ENCODE assay signal across 26 cellular contexts in the genomic region with DNA sequence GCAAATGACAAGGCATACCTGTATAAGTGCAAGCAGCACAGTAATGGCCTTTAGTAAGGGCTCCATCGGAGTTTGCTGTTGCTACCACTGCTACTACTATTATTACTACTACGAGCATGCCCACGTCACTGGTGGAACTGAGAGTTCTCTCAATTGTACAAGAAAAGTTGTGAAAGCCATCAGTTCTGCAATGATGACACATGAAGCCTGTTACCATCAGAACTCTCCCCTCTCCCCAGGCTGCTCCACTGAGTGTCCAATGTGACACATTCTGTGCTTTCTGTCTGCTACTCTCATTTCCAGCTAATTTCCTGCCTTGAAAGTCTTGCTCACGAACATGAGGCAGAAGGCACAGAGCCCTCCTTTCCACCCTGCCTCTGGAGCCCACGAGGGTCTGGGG.
"Had no signal": no experiment of that assay in that cellular context is flagged by ENCODE, and none has a peak within 500 bp of the region (broad histone marks: within the 10 kb centered on the region; RNA-seq: fewer than 3 reads in every experiment).

No MANE protein-coding gene starts in this region.

- H3K9me3 Mint-ChIP-seq: natural killer cell treated with Interleukin-12 subunit alpha and Interleukin-12 subunit beta and Interleukin-15 and Interleukin-18, amount 100 ng/mL, for 72 hours; stimulated activated memory B cell treated with anti-CD40 and anti-IgM and Interleukin-4, amounts not matched to agents 10 μg/mL and 1 μg/mL and 100 μg/mL, for 72 hours had no signal

- H3K4me3 ChIP-seq: hepatocyte, left ventricle myocardium inferior, lung, mucosa of descending colon, neural progenitor cell, pancreas, prostate gland, sigmoid colon, spleen, tibial nerve, uterus had no signal

- H3K9ac ChIP-seq: neural progenitor cell had no signal

- ATAC-seq: mucosa of descending colon; naive thymus-derived CD4-positive, alpha-beta T cell; pancreas; right cardiac atrium; stimulated activated memory B cell treated with anti-CD40 and anti-IgM and Interleukin-4, amounts not matched to agents 10 μg/mL and 1 μg/mL and 100 μg/mL, for 72 hours; stimulated activated naive CD8-positive, alpha-beta T cell treated with anti-CD3 and anti-CD28 coated beads, Interleukin-15, amount 100 ng/mL, for 72 hours had no signal

- H2AFZ ChIP-seq: hepatocyte, neural progenitor cell had no signal

- DNase-seq: islet precursor cell; left ventricle myocardium inferior; mesendoderm; mucosa of descending colon; naive thymus-derived CD4-positive, alpha-beta T cell; pancreas; posterior cingulate gyrus; retina; right cardiac atrium; sigmoid colon; small intestine; spleen; stimulated activated CD4-positive, alpha-beta T cell treated with anti-CD3 and anti-CD28 coated beads, Interleukin-4, amount 100 ng/mL, for 24 hours; stimulated activated naive CD4-positive, alpha-beta T cell treated with Interleukin-2 at 50 U/mL for 16 hours; stimulated activated naive CD8-positive, alpha-beta T cell treated with anti-CD3 and anti-CD28 coated beads, Interleukin-15, amount 100 ng/mL, for 72 hours; substantia nigra; uterus had no signal

- H3K4me2 ChIP-seq: hepatocyte, neural progenitor cell had no signal

- H3K4me1 ChIP-seq: left ventricle myocardium inferior, neural progenitor cell, pancreas, prostate gland, sigmoid colon, spleen, tibial nerve, uterus had no signal

- H3K27me3 Mint-ChIP-seq: stimulated activated memory B cell treated with anti-CD40 and anti-IgM and Interleukin-4, amounts not matched to agents 10 μg/mL and 1 μg/mL and 100 μg/mL, for 72 hours; stimulated activated naive CD8-positive, alpha-beta T cell treated with anti-CD3 and anti-CD28 coated beads, Interleukin-15, amount 100 ng/mL, for 72 hours had no signal

- H3K36me3 Mint-ChIP-seq: mesothelial cell of epicardium; natural killer cell treated with Interleukin-12 subunit alpha and Interleukin-12 subunit beta and Interleukin-15 and Interleukin-18, amount 100 ng/mL, for 72 hours; neural progenitor cell; stimulated activated memory B cell treated with anti-CD40 and anti-IgM and Interleukin-4, amounts not matched to agents 10 μg/mL and 1 μg/mL and 100 μg/mL, for 72 hours; type B pancreatic cell had no signal

- H3K9me3 ChIP-seq: mucosa of descending colon, pancreas, prostate gland, sigmoid colon, uterus had no signal

- H3K27me3 ChIP-seq: hepatocyte, neural progenitor cell, pancreas, sigmoid colon, spleen, tibial nerve, uterus had no signal

- H3K4me3 Mint-ChIP-seq: mesothelial cell of epicardium; naive thymus-derived CD4-positive, alpha-beta T cell; natural killer cell treated with Interleukin-12 subunit alpha and Interleukin-12 subunit beta and Interleukin-15 and Interleukin-18, amount 100 ng/mL, for 72 hours; neural progenitor cell; stimulated activated memory B cell treated with anti-CD40 and anti-IgM and Interleukin-4, amounts not matched to agents 10 μg/mL and 1 μg/mL and 100 μg/mL, for 72 hours; stimulated activated naive CD8-positive, alpha-beta T cell treated with anti-CD3 and anti-CD28 coated beads, Interleukin-15, amount 100 ng/mL, for 72 hours; type B pancreatic cell had no signal

- H3K27ac Mint-ChIP-seq: mesothelial cell of epicardium; natural killer cell treated with Interleukin-12 subunit alpha and Interleukin-12 subunit beta and Interleukin-15 and Interleukin-18, amount 100 ng/mL, for 72 hours; neural progenitor cell; stimulated activated memory B cell treated with anti-CD40 and anti-IgM and Interleukin-4, amounts not matched to agents 10 μg/mL and 1 μg/mL and 100 μg/mL, for 72 hours; stimulated activated naive CD8-positive, alpha-beta T cell treated with anti-CD3 and anti-CD28 coated beads, Interleukin-15, amount 100 ng/mL, for 72 hours; type B pancreatic cell had no signal

- H3K36me3 ChIP-seq: left ventricle myocardium inferior, neural progenitor cell, pancreas, prostate gland, sigmoid colon, spleen, tibial nerve, uterus had no signal

- H3K27ac ChIP-seq: hepatocyte, left ventricle myocardium inferior, neural progenitor cell, pancreas, prostate gland, sigmoid colon, spleen, tibial nerve, uterus had no signal

- H3K79me2 ChIP-seq: hepatocyte had no signal

- H3K4me1 Mint-ChIP-seq: mesothelial cell of epicardium; naive thymus-derived CD4-positive, alpha-beta T cell; neural progenitor cell; stimulated activated memory B cell treated with anti-CD40 and anti-IgM and Interleukin-4, amounts not matched to agents 10 μg/mL and 1 μg/mL and 100 μg/mL, for 72 hours; stimulated activated naive CD8-positive, alpha-beta T cell treated with anti-CD3 and anti-CD28 coated beads, Interleukin-15, amount 100 ng/mL, for 72 hours had no signal
